ENCODE assay signal across 8 cellular contexts in the genomic region with DNA sequence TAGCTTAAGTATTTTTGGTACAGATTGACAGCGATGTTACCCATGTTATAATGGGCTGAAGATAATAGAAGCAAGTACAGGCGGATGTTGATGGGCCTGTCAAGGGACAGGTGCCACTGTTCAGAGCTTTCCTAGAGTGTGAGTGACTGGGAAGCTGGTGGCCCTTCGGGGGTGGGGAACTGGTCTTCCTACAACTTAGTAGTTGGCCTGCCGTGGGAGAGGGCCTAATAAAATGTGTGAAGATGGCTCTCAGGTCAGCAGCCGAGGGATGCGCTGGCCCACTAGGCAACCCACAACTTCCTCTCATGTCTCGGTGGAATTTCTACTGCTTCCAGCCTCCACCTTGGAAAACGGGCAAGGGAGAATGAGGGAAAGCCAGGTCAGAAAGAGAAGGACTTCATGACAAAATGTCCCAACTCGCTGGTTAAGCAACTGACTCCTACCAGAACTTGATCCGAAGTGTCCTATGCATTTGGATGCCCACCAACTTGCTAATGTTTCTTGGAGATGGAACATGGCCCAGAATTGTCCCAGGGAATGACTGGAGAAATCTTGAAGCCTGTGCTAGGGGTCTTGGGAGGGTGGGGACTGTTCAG. TPM values are rescaled to one million over a fixed set of nuclear protein-coding genes. Genes with fewer than 3 reads are reported as not detected.
DNase-seq lines count a peak whose midpoint lies in the region; ATAC-seq and TF ChIP-seq lines count a peak whose summit lies in the region.

No MANE protein-coding gene starts in this region.

- no peaks in the 10 kb centered on the region for H3K9me3 Mint-ChIP-seq in CD4-positive, CD25-positive, alpha-beta regulatory T cell

- peaks cover 18% of the 10 kb centered on the region for H3K36me3 ChIP-seq in CD4-positive, CD25-positive, alpha-beta regulatory T cell (ENCODE audit: control insufficient read depth, insufficient read depth, low read length)
- H3K36me3 ChIP-seq in MG63, result peaks cover 33% of the 10 kb centered on the region
- H3K36me3 ChIP-seq in effector memory CD4-positive, alpha-beta T cell (ENCODE audit: control insufficient read depth, insufficient read depth, low read length), result no peaks in the 10 kb centered on the region
- no peaks in the 10 kb centered on the region for H3K36me3 ChIP-seq in neuron (ENCODE audit: insufficient read depth, low read length)

- no peak for DNase-seq in CD4-positive, CD25-positive, alpha-beta regulatory T cell
- DNase-seq in MG63 (no peak), HEK293T (ENCODE audit: extremely low spot score) (no peak), NCI-H2081 treated with DMSO at 0.1 percent for 48 hours (lab: John Stamatoyannopoulos, UW) (no peak), NCI-H510A treated with DMSO at 0.1 percent for 48 hours (lab: John Stamatoyannopoulos, UW) (no peak), SK-N-DZ (ENCODE audit: low spot score) (no peak)
- no peak for DNase-seq in effector memory CD4-positive, alpha-beta T cell

- H3K4me3 Mint-ChIP-seq in CD4-positive, CD25-positive, alpha-beta regulatory T cell, result peak overlapping the region; percentile 79 to 89 (median 84)

- H3K9me3 ChIP-seq in CD4-positive, CD25-positive, alpha-beta regulatory T cell (ENCODE audit: control insufficient read depth in 2 of 2, low read length in 2 of 2), result no peaks in the 10 kb centered on the region
- H3K9me3 ChIP-seq in MG63 (no peaks in the 10 kb centered on the region), neuron (ENCODE audit: low read length) (no peaks in the 10 kb centered on the region)
- H3K9me3 ChIP-seq in effector memory CD4-positive, alpha-beta T cell (ENCODE audit: control insufficient read depth, low read length), result no peaks in the 10 kb centered on the region

- peak overlapping the region; percentile 65 for H3K4me3 ChIP-seq in CD4-positive, CD25-positive, alpha-beta regulatory T cell (ENCODE audit: low read depth, low read length)
- peak overlapping the region; percentile 78 for H3K4me3 ChIP-seq in MG63
- H3K4me3 ChIP-seq in effector memory CD4-positive, alpha-beta T cell (ENCODE audit: insufficient read depth, low read depth, low read length, poor library complexity, severe bottlenecking), result no peak overlapping the region
- H3K4me3 ChIP-seq in neuron (ENCODE audit: low read length), result peak overlapping the region; percentile 48

- no peaks in the 10 kb centered on the region for H3K27me3 Mint-ChIP-seq in CD4-positive, CD25-positive, alpha-beta regulatory T cell

- POLR2A ChIA-PET in HEK293T (lab: Yijun Ruan, JAX), result interaction anchor here (1.0 to 1.1 kb wide), 2 partner anchors 19 to 27 kb away, joined by 3 to 4 read pairs; no protein-coding TSS in a partner anchor

- peaks cover 15 to 41% (median 29%) of the 10 kb centered on the region in 4 donors for H3K4me1 Mint-ChIP-seq in CD4-positive, CD25-positive, alpha-beta regulatory T cell

- CTCF ChIA-PET in HEK293T (lab: Yijun Ruan, JAX), result no interaction called here

- H2AFZ ChIP-seq in neuron (ENCODE audit: low read depth, low read length), result no peak overlapping the region

- H3K27me3 ChIP-seq in CD4-positive, CD25-positive, alpha-beta regulatory T cell (ENCODE audit: control insufficient read depth, insufficient read depth, low read length), result no peaks in the 10 kb centered on the region
- H3K27me3 ChIP-seq in MG63 (no peaks in the 10 kb centered on the region), neuron (ENCODE audit: insufficient read depth, low read length) (no peaks in the 10 kb centered on the region)
- no peaks in the 10 kb centered on the region for H3K27me3 ChIP-seq in effector memory CD4-positive, alpha-beta T cell (replicated peaks; ENCODE audit: control insufficient read depth, insufficient read depth, low read length, poor library complexity, severe bottlenecking)

- H3K36me3 Mint-ChIP-seq in CD4-positive, CD25-positive, alpha-beta regulatory T cell, result peaks cover 10% of the 10 kb centered on the region

- ATAC-seq in CD4-positive, CD25-positive, alpha-beta regulatory T cell (ENCODE audit: low read depth in 2 of 2), result no peak

- H3K27ac Mint-ChIP-seq in CD4-positive, CD25-positive, alpha-beta regulatory T cell, result peak overlapping the region; percentile 1 to 73 (median 53)

- peak overlapping the region; percentile 74 for H3K27ac ChIP-seq in CD4-positive, CD25-positive, alpha-beta regulatory T cell (ENCODE audit: insufficient read depth, low read length, poor library complexity, severe bottlenecking)
- H3K27ac ChIP-seq in effector memory CD4-positive, alpha-beta T cell (ENCODE audit: insufficient read depth, low read length, poor library complexity, severe bottlenecking), result peak overlapping the region; percentile 74

- H3K4me1 ChIP-seq in CD4-positive, CD25-positive, alpha-beta regulatory T cell (ENCODE audit: control insufficient read depth, insufficient read depth, low read length, poor library complexity, severe bottlenecking), result peaks cover 28% of the 10 kb centered on the region
- peaks cover 17% of the 10 kb centered on the region for H3K4me1 ChIP-seq in effector memory CD4-positive, alpha-beta T cell (ENCODE audit: control insufficient read depth, insufficient read depth, low read length, poor library complexity, severe bottlenecking)
- H3K4me1 ChIP-seq in neuron (ENCODE audit: insufficient read depth, low read length), result peaks cover 22% of the 10 kb centered on the region

TF ChIP-seq in HEK293T, 16 proteins besides CTCF, POLR2A, EP300 and RAD21:
- TF ChIP-seq SP1 (IDR thresholded peaks at IDR 0.05) (no peak), ZNF384 (IDR thresholded peaks at IDR 0.05) (no peak), ARNT (IDR thresholded peaks at IDR 0.05) (no peak), CTBP1 (IDR thresholded peaks at IDR 0.05; ENCODE audit: borderline replicate concordance) (no peak), SUZ12 (IDR thresholded peaks at IDR 0.05) (no peak), ELF4 (IDR thresholded peaks at IDR 0.05) (no peak), FOXK2 (IDR thresholded peaks at IDR 0.05) (no peak), HDGF (IDR thresholded peaks at IDR 0.05; ENCODE audit: borderline replicate concordance) (no peak), FOXM1 (IDR thresholded peaks at IDR 0.05; ENCODE audit: borderline replicate concordance) (no peak), TARDBP (IDR thresholded peaks at IDR 0.05) (no peak), L3MBTL2 (conservative IDR thresholded peaks at IDR 0.05) (no peak), BHLHE40 (IDR thresholded peaks at IDR 0.05; ENCODE audit: borderline replicate concordance) (no peak), NFRKB (IDR thresholded peaks at IDR 0.05) (no peak)
- TF ChIP-seq, protein P1, sequence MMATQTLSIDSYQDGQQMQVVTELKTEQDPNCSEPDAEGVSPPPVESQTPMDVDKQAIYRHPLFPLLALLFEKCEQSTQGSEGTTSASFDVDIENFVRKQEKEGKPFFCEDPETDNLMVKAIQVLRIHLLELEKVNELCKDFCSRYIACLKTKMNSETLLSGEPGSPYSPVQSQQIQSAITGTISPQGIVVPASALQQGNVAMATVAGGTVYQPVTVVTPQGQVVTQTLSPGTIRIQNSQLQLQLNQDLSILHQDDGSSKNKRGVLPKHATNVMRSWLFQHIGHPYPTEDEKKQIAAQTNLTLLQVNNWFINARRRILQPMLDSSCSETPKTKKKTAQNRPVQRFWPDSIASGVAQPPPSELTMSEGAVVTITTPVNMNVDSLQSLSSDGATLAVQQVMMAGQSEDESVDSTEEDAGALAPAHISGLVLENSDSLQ (IDR thresholded peaks at IDR 0.05), result no peak

RNA-seq across cellular contexts. Expression of a gene that starts 1.4 kb away (rescaled TPM):
- 19.2 TPM for total RNA-seq in CD4-positive, CD25-positive, alpha-beta regulatory T cell
- polyA plus RNA-seq in CD4-positive, CD25-positive, alpha-beta regulatory T cell, result 10 to 100 TPM; 56.4 to 59.3 (median 57.6) TPM
- total RNA-seq in MG63 (2014; rRNA removed; shearing (Covaris generic); ENCODE audit: low replicate concordance), result 76.3 and 96.1 TPM in 2 replicates
- 18.4 and 33.5 TPM in 2 replicates for polyA plus RNA-seq in SK-N-DZ (2014; cell fraction: cytosol; rRNA removed)
- 10.9 and 19.4 TPM in 2 replicates for polyA plus RNA-seq in SK-N-DZ (2014; cell fraction: nucleus; rRNA removed)
